In the genomic region with DNA sequence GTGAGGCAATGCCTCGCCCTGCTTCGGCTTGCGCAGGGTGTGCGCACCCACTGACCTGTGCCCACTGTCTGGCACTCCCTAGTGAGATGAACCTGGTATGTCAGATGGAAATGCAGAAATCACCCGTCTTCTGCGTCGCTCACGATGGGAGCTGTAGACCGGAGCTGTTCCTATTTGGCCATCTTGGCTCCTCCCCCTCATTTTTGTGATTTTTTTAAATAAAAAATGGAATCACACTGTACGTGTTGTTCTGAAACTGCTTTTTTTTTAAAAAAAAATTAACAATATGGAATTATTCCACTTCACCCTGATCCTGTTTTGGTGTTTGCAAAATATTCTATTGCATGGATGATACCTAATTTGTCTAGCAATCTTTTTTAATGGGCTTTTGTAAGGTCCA, we compare ENCODE assay signal across 8 cellular contexts.
DNase-seq lines count a peak whose midpoint lies in the region; ATAC-seq, FAIRE-seq and TF ChIP-seq lines count a peak whose summit lies in the region.
"Not testable (repeated sequence)": the region's sequence is repeated elsewhere in the genome, so short reads cannot be mapped to it uniquely, and the experiment has no call there.

No MANE protein-coding gene starts in this region.

- H2AK5ac ChIP-seq in H1 (ENCODE audit: low read depth, low read length) = not testable (repeated sequence)

- not testable (repeated sequence) for H3K9me3 Mint-ChIP-seq in neural crest cell

- H3K36me3 Mint-ChIP-seq in neural crest cell (ENCODE audit: low read depth) = not testable (repeated sequence)

- H3K79me2 ChIP-seq in HCT116 (ENCODE audit: insufficient read depth, low read length); H1 (ENCODE audit: control insufficient read depth in 1 of 2, insufficient read depth in 2 of 2, low read length in 2 of 2); smooth muscle cell (ENCODE audit: low read depth): not testable (repeated sequence)

- H3K27me3 Mint-ChIP-seq in neural crest cell (ENCODE audit: low read depth) = not testable (repeated sequence)

- DNase-seq in DMS53 (lab: John Stamatoyannopoulos, UW) = peak; percentile 70
- not testable (repeated sequence) for DNase-seq in HCT116 (ENCODE audit: low read depth, low spot score); SJCRH30; H1 (ENCODE audit: low read depth in 1 of 2, low spot score in 2 of 2); neural crest cell (ENCODE audit: low read depth, low spot score); smooth muscle cell (lab: John Stamatoyannopoulos, UW; ENCODE audit: unreplicated experiment)
- peak; percentile 6 for DNase-seq in NCI-H460 (ENCODE audit: extremely low read depth, low read depth)

- not testable (repeated sequence) for TF ChIP-seq EP300 in H1 (IDR thresholded peaks at IDR 0.05; ENCODE audit: borderline replicate concordance in 1 of 2, low read depth in 2 of 2, low read length in 2 of 2)

- peak overlapping the region; percentile 75 for H3K4me3 Mint-ChIP-seq in neural crest cell

- H2BK5ac ChIP-seq in H1 (ENCODE audit: low read depth, low read length) = not testable (repeated sequence)

- H3K4ac ChIP-seq in H1 (replicated peaks; ENCODE audit: insufficient read length, low read depth, low read length) = not testable (repeated sequence)

- not testable (repeated sequence) for H2BK20ac ChIP-seq in H1 (ENCODE audit: low read length)

- not testable (repeated sequence) for H2BK15ac ChIP-seq in H1 (ENCODE audit: low read length)

- not testable (repeated sequence) for H3K9ac ChIP-seq in HCT116 (ENCODE audit: low read length); H1 (replicated peaks in 1 of 4; ENCODE audit: extremely low read depth in 1 of 4, low read depth in 3 of 4, low read length in 3 of 4); smooth muscle cell (ENCODE audit: low read depth)
- H3K9ac ChIP-seq in iPS-18a (ENCODE audit: low read length) = peak overlapping the region; percentile 36

- ATAC-seq in HCT116 = peak; percentile 67

- not testable (repeated sequence) for H3K79me1 ChIP-seq in H1 (ENCODE audit: low read depth, low read length)

- not testable (repeated sequence) for H2BK120ac ChIP-seq in H1 (replicated peaks; ENCODE audit: low read depth, low read length)

- H3K4me2 ChIP-seq in HCT116 (ENCODE audit: low read length) = peak overlapping the region; percentile 72
- peak overlapping the region; percentile 28 to 38; a peak in 1 of 4 replicates for H3K4me2 ChIP-seq in H1 (ENCODE audit: insufficient read depth in 1 of 2, low read depth in 2 of 2, low read length in 2 of 2)
- peak overlapping the region; percentile 44 for H3K4me2 ChIP-seq in smooth muscle cell

- H3K36me3 ChIP-seq in HCT116 (ENCODE audit: control insufficient read depth in 1 of 2, insufficient read depth in 2 of 2, low read length in 2 of 2); SJCRH30; H1 (ENCODE audit: control insufficient read depth in 2 of 4, insufficient read depth in 4 of 4, low read length in 3 of 4); iPS-18a (ENCODE audit: control insufficient read depth, low read depth, low read length); smooth muscle cell (ENCODE audit: low read depth): not testable (repeated sequence)

- H4K20me1 ChIP-seq in HCT116 (ENCODE audit: insufficient read depth); H1 (replicated peaks in 1 of 2; ENCODE audit: control insufficient read depth in 1 of 2, insufficient read depth in 2 of 2, low read length in 2 of 2); smooth muscle cell (ENCODE audit: low read depth): not testable (repeated sequence)

- intact Hi-C loops in HCT116 (cut with micrococcal nuclease) = not testable (repeated sequence)

- not testable (repeated sequence) for H3K56ac ChIP-seq in H1 (replicated peaks; ENCODE audit: insufficient read length, low read depth, low read length)

- TF ChIP-seq RAD21 in HCT116 (IDR thresholded peaks at IDR 0.05; ENCODE audit: low read depth); H1 (IDR thresholded peaks at IDR 0.05 in 1 of 2, conservative IDR thresholded peaks at IDR 0.05 in 1 of 2; ENCODE audit: low read depth in 2 of 2, low read length in 2 of 2): not testable (repeated sequence)

- not testable (repeated sequence) for H3K27me3 ChIP-seq in HCT116 (ENCODE audit: insufficient read depth, low read length); SJCRH30; H1 (replicated peaks in 1 of 4; ENCODE audit: control insufficient read depth in 3 of 4, extremely low read depth in 1 of 4, insufficient read depth in 3 of 4, low read length in 3 of 4); smooth muscle cell (ENCODE audit: low read depth)
- H3K27me3 ChIP-seq in iPS-18a (ENCODE audit: control insufficient read depth, insufficient read depth, low read length) = peaks cover 18% of the 10 kb centered on the region

- peak overlapping the region; percentile 46 to 55 for H3K4me3 ChIP-seq in HCT116 (replicated peaks in 1 of 2; ENCODE audit: low read depth in 1 of 2, low read length in 2 of 2)
- H3K4me3 ChIP-seq in SJCRH30 = peak overlapping the region; percentile 29
- H3K4me3 ChIP-seq in H1 (ENCODE audit: extremely low read depth in 1 of 4, insufficient read depth in 2 of 4, low read depth in 3 of 4, low read length in 4 of 4) = peak overlapping the region in 3 of 4 experiments; percentile 10 to 41 (median 17); a peak in 3 of 8 replicates
- H3K4me3 ChIP-seq in iPS-18a (ENCODE audit: low read length) = peak overlapping the region; percentile 54
- not testable (repeated sequence) for H3K4me3 ChIP-seq in smooth muscle cell

- not testable (repeated sequence) for H3F3A ChIP-seq in smooth muscle cell (ENCODE audit: low read depth)

- FAIRE-seq in H1 (lab: Jason Lieb, UNC) = not testable (repeated sequence)

- POLR2A ChIA-PET in HCT116 (lab: Charles Lee) = interaction anchor here (0.6 kb wide), 1 partner anchor 31 kb away, joined by 3 read pairs; no protein-coding TSS in a partner anchor
- POLR2A ChIA-PET in H1 (lab: Charles Lee; ENCODE audit: partially characterized antibody) = interaction anchor here (0.6 to 1.2 kb wide), 2 partner anchors 9 to 436 kb away, joined by 3 to 6 read pairs; no protein-coding TSS in a partner anchor

- not testable (repeated sequence) for H3K9me3 ChIP-seq in HCT116 (ENCODE audit: control insufficient read depth in 1 of 2, insufficient read depth in 1 of 2, low read depth in 1 of 2, low read length in 2 of 2); SJCRH30 (replicated peaks); H1 (ENCODE audit: insufficient read depth in 2 of 2, low read depth in 1 of 2, low read length in 1 of 2); iPS-18a (ENCODE audit: control insufficient read depth, low read depth, low read length); smooth muscle cell (replicated peaks; ENCODE audit: low read depth)

- not testable (repeated sequence) for TF ChIP-seq POLR2A in HCT116 (IDR thresholded peaks at IDR 0.05; ENCODE audit: borderline replicate concordance, extremely low read depth, insufficient read depth, insufficient read length); H1 (IDR thresholded peaks at IDR 0.05; ENCODE audit: control extremely low read depth in 1 of 2, low read depth in 2 of 2, low read length in 2 of 2)

- not testable (repeated sequence) for H3K4me1 ChIP-seq in HCT116 (ENCODE audit: control insufficient read depth in 1 of 2, insufficient read depth in 2 of 2, low read length in 2 of 2); SJCRH30; H1 (replicated peaks in 1 of 4; ENCODE audit: control insufficient read depth in 3 of 4, insufficient read depth in 4 of 4, low read length in 3 of 4); iPS-18a (ENCODE audit: control insufficient read depth, low read depth, low read length); smooth muscle cell (ENCODE audit: low read depth)

- WGBS in H1 (ENCODE audit: extremely low coverage in 1 of 2, insufficient coverage in 1 of 2, insufficient read length in 1 of 2, insufficient replicate concordance in 2 of 2, low coverage in 1 of 2, low lambda C conversion rate in 2 of 2, missing lambda C conversion rate in 1 of 2), 2 experiments = 61% methylated on average over 10 of the region's 10 CpGs; no CpG with 5 or more reads in 1 of the 2 experiments
- WGBS in smooth muscle cell (ENCODE audit: low lambda C conversion rate) = 64% methylated on average over 9 of the region's 10 CpGs

- H3K27ac ChIP-seq in HCT116 (ENCODE audit: low read depth, low read length); SJCRH30; H1 (ENCODE audit: low read depth, low read length); iPS-18a (ENCODE audit: low read length); smooth muscle cell (ENCODE audit: low read depth): not testable (repeated sequence)

- not testable (repeated sequence) for H2BK12ac ChIP-seq in H1 (ENCODE audit: low read depth, low read length)

- H4K91ac ChIP-seq in H1 (replicated peaks; ENCODE audit: insufficient read length, low read length) = not testable (repeated sequence)

- BruUV-seq in HCT116 (replicated peaks; lab: Mats Ljungman, UMichigan) = not testable (repeated sequence)

- not testable (repeated sequence) for H3K14ac ChIP-seq in H1 (ENCODE audit: insufficient read length)

- RAD21 ChIA-PET in HCT116 (lab: Charles Lee; ENCODE audit: low non-redundant PET in 1 of 2, low total read pairs in 2 of 2, uncharacterized antibody in 2 of 2, unreplicated experiment in 2 of 2) = not testable (repeated sequence)

- not testable (repeated sequence) for H4K8ac ChIP-seq in H1 (ENCODE audit: extremely low read depth, insufficient read depth, low read length)

- H3K18ac ChIP-seq in H1 (ENCODE audit: extremely low read depth, low read length) = not testable (repeated sequence)

- not testable (repeated sequence) for H3K9me2 ChIP-seq in HCT116 (ENCODE audit: insufficient read depth)

- H2AFZ ChIP-seq in HCT116 (ENCODE audit: low read depth, low read length, poor library complexity, severe bottlenecking) = peak overlapping the region; percentile 100
- not testable (repeated sequence) for H2AFZ ChIP-seq in H1 (ENCODE audit: low read length); smooth muscle cell (ENCODE audit: low read depth)

- not testable (repeated sequence) for H3K23me2 ChIP-seq in H1 (ENCODE audit: low read depth, low read length)

- not testable (repeated sequence) for H4K5ac ChIP-seq in H1 (ENCODE audit: insufficient read length, low read depth, low read length)

- not testable (repeated sequence) for H3K23ac ChIP-seq in H1 (ENCODE audit: insufficient read length)

- H3K4me1 Mint-ChIP-seq in neural crest cell = not testable (repeated sequence)

- peak overlapping the region; percentile 83 for H3K27ac Mint-ChIP-seq in neural crest cell (ENCODE audit: unreplicated experiment)

- CTCF ChIA-PET in HCT116 (lab: Charles Lee) = not testable (repeated sequence)
- CTCF ChIA-PET in H1 (lab: Charles Lee; ENCODE audit: partially characterized antibody) = interaction anchor here (0.7 to 1.3 kb wide), 3 partner anchors 12 to 108 kb away, joined by 3 to 4 read pairs (median 3); no protein-coding TSS in a partner anchor

- TF ChIP-seq CTCF in HCT116 (IDR thresholded peaks at IDR 0.05 in 2 of 3, conservative IDR thresholded peaks at IDR 0.05 in 1 of 3; ENCODE audit: borderline replicate concordance in 1 of 3, insufficient read depth in 1 of 3, low read depth in 2 of 3, low read length in 2 of 3); H1 (IDR thresholded peaks at IDR 0.05; ENCODE audit: control extremely low read depth in 1 of 3, insufficient read depth in 1 of 3, low read depth in 1 of 3, low read length in 3 of 3); neural crest cell (conservative IDR thresholded peaks at IDR 0.05); smooth muscle cell (IDR thresholded peaks at IDR 0.05; ENCODE audit: borderline replicate concordance, insufficient read depth, poor library complexity, severe bottlenecking): not testable (repeated sequence)
